In genomic region chr5:134590992-134591659, GRCh38 we compare ENCODE assay signal across 1 cellular context.
TF ChIP-seq lines count a peak whose summit lies in the region.

No MANE protein-coding gene starts in this region.

TF ChIP-seq in K562, 482 proteins besides CTCF, POLR2A, EP300 and RAD21 (continued from another document):
- TF ChIP-seq REST (CRISPR knock-in tag; IDR thresholded peaks at IDR 0.05; ENCODE audit: low read depth) (no peak), TFAP4 (CRISPR knock-in tag; IDR thresholded peaks at IDR 0.05; ENCODE audit: borderline replicate concordance) (peak; percentile 19; the same call in 1 of the 2 replicates), GTF3C2 (IDR thresholded peaks at IDR 0.05; ENCODE audit: borderline replicate concordance, extremely low read depth, insufficient read length) (no peak), ZNF431 (CRISPR knock-in tag; IDR thresholded peaks at IDR 0.05) (0 out of 2 replicates have a peak, but pooled peaks have one; percentile 36), HINFP (tag; conservative IDR thresholded peaks at IDR 0.05; ENCODE audit: low read depth) (no peak), TCF3 (CRISPR knock-in tag; IDR thresholded peaks at IDR 0.05) (peak; percentile 42; the same call in 1 of the 2 replicates), RFX5 (IDR thresholded peaks at IDR 0.05; ENCODE audit: low read depth, low read length) (peak; percentile 86), TAL1 (IDR thresholded peaks at IDR 0.05) (peak; percentile 9; the same call in 1 of the 2 replicates), CBFA2T2 (conservative IDR thresholded peaks at IDR 0.05) (peak; percentile 53), GTF2E2 (tag; IDR thresholded peaks at IDR 0.05) (no peak), ZNF143 (CRISPR knock-in tag; IDR thresholded peaks at IDR 0.05) (no peak), NONO (IDR thresholded peaks at IDR 0.05; ENCODE audit: low read depth in 2 of 2, low read length in 1 of 2) (no peak), CBFA2T3 (IDR thresholded peaks at IDR 0.05) (peak; percentile 63), ATF6 (CRISPR knock-in tag; IDR thresholded peaks at IDR 0.05) (no peak), TEAD4 (IDR thresholded peaks at IDR 0.05; ENCODE audit: low read length) (0 out of 2 replicates have a peak, but pooled peaks have one; percentile 11), TEAD4 (CRISPR knock-in tag; IDR thresholded peaks at IDR 0.05; ENCODE audit: borderline replicate concordance) (no peak), ZNF592 (IDR thresholded peaks at IDR 0.05) (no peak)
TF ChIP-seq in K562: peak in this region for 8.
